10 cellular contexts compared by ENCODE assay signal in genomic region chr15:43794269-43795037, GRCh38. TPM values are rescaled to one million over a fixed set of nuclear protein-coding genes. Genes with fewer than 3 reads are reported as not detected.
DNase-seq lines count a peak whose midpoint lies in the region; FAIRE-seq and TF ChIP-seq lines count a peak whose summit lies in the region.
"Had no signal": no experiment of that assay in that cellular context is flagged by ENCODE, and none has a peak within 500 bp of the region (broad histone marks: within the 10 kb centered on the region; RNA-seq: fewer than 3 reads in every experiment).

No MANE protein-coding gene starts in this region.

- H4K8ac ChIP-seq in neuronal stem cell (ENCODE audit: low read depth, low read length) = no peak overlapping the region

- H3K4ac ChIP-seq in neuronal stem cell (ENCODE audit: low read length) = no peak overlapping the region

- no peak overlapping the region for H3K4me3 ChIP-seq in CD4-positive, alpha-beta memory T cell (ENCODE audit: low read length in 2 of 2)
- H3K4me3 ChIP-seq in OCI-LY1 (ENCODE audit: low read depth, low read length, poor library complexity, severe bottlenecking) (peak overlapping the region; percentile 97), duodenal mucosa (ENCODE audit: low read depth in 1 of 2, low read length in 2 of 2) (peak overlapping the region in 1 of 2 donors; percentile 15), neuronal stem cell (ENCODE audit: low read length in 2 of 2) (peak overlapping the region in 1 of 2 donors; percentile 5)

- no peak overlapping the region for H2BK15ac ChIP-seq in neuronal stem cell (ENCODE audit: low read length)

- H3K9me2 ChIP-seq in OCI-LY1 (ENCODE audit: low read depth, low read length) = no peaks in the 10 kb centered on the region

- H3K4me1 ChIP-seq in CD4-positive, alpha-beta memory T cell (ENCODE audit: insufficient read depth, low read length) = peaks cover 45% of the 10 kb centered on the region
- H3K4me1 ChIP-seq in OCI-LY1 (ENCODE audit: insufficient read depth, low read length, severe bottlenecking) = peaks cover 79% of the 10 kb centered on the region
- H3K4me1 ChIP-seq in duodenal mucosa (ENCODE audit: control insufficient read depth in 1 of 2, insufficient read depth in 2 of 2, low read length in 2 of 2) = peaks cover 39 to 42% of the 10 kb centered on the region in 2 donors
- peaks cover 9 to 10% of the 10 kb centered on the region in 2 donors for H3K4me1 ChIP-seq in neuronal stem cell (ENCODE audit: control insufficient read depth in 2 of 2, insufficient read depth in 1 of 2, low read depth in 1 of 2, low read length in 2 of 2)

- H3K4me1 Mint-ChIP-seq in CD4-positive, alpha-beta memory T cell = peaks cover 26 to 70% (median 48%) of the 10 kb centered on the region in 4 donors
- H3K4me1 Mint-ChIP-seq in nephron progenitor cell = peaks cover 65% of the 10 kb centered on the region

- TF ChIP-seq CTCF in OCI-LY1 (IDR thresholded peaks at IDR 0.05; ENCODE audit: low read length) (no peak), nephron progenitor cell (IDR thresholded peaks at IDR 0.05) (no peak)

- peak overlapping the region; percentile 100 for H3K27ac ChIP-seq in CD4-positive, alpha-beta memory T cell (ENCODE audit: low read depth, low read length)
- H3K27ac ChIP-seq in OCI-LY1 (ENCODE audit: low read depth, low read length, poor library complexity, severe bottlenecking) (peak overlapping the region; percentile 98), duodenal mucosa (ENCODE audit: low read depth, low read length) (peak overlapping the region; percentile 22), neuronal stem cell (replicated peaks; ENCODE audit: low read length) (no peak overlapping the region)

- FAIRE-seq in urothelium cell line (lab: Jason Lieb, UNC) = no peak

- peak overlapping the region; percentile 22 to 98 (median 86) for H3K27ac Mint-ChIP-seq in CD4-positive, alpha-beta memory T cell
- H3K27ac Mint-ChIP-seq in nephron progenitor cell = peak overlapping the region; percentile 86

- peak overlapping the region; percentile 99; the same call in 1 of the 2 replicates for H3K9ac ChIP-seq in OCI-LY1 (ENCODE audit: low read length)
- H3K9ac ChIP-seq in duodenal mucosa (ENCODE audit: low read depth in 1 of 2, low read length in 2 of 2) = peak overlapping the region in 1 of 2 donors; percentile 100
- no peak overlapping the region for H3K9ac ChIP-seq in neuronal stem cell (ENCODE audit: low read depth, low read length, poor library complexity)

- no peak overlapping the region for H3K14ac ChIP-seq in neuronal stem cell (ENCODE audit: low read length)

- no CpG with 5 or more reads among the region's 9 CpGs for WGBS in neuronal stem cell (ENCODE audit: extremely low coverage in 2 of 2, insufficient read length in 2 of 2, insufficient replicate concordance in 1 of 2), 2 donors

- POLR2A ChIA-PET in CD4-positive, alpha-beta memory T cell (lab: Charles Lee; ENCODE audit: partially characterized antibody) = interaction anchor here (1.7 to 5.3 kb wide), 3 partner anchors 17 to 33 kb away, joined by 6 to 54 read pairs (median 28); partner anchors contain the start of genes ELL3 and MFAP1

- H3K4me2 ChIP-seq in OCI-LY1 (ENCODE audit: low read length) (peak overlapping the region; percentile 86), neuronal stem cell (ENCODE audit: insufficient read depth, low read length, poor library complexity, severe bottlenecking) (no peak overlapping the region)

- peaks cover 43% of the 10 kb centered on the region for H3K36me3 ChIP-seq in CD4-positive, alpha-beta memory T cell (ENCODE audit: insufficient read depth, low read length)
- H3K36me3 ChIP-seq in OCI-LY1 (ENCODE audit: insufficient read depth, low read length) (peaks cover 47% of the 10 kb centered on the region), duodenal mucosa (ENCODE audit: control insufficient read depth in 1 of 2, insufficient read depth in 2 of 2, low read length in 2 of 2) (peaks cover 24 to 39% of the 10 kb centered on the region in 2 donors), neuronal stem cell (replicated peaks in 1 of 2; ENCODE audit: control insufficient read depth in 2 of 2, insufficient read depth in 2 of 2, low read length in 2 of 2) (peaks cover 33 to 60% of the 10 kb centered on the region in 2 donors)

- H3K18ac ChIP-seq in neuronal stem cell (ENCODE audit: low read length) = no peak overlapping the region

- no peaks in the 10 kb centered on the region for H3K27me3 Mint-ChIP-seq in CD4-positive, alpha-beta memory T cell
- no peaks in the 10 kb centered on the region for H3K27me3 Mint-ChIP-seq in nephron progenitor cell (ENCODE audit: low read depth, poor library complexity)

- no peak overlapping the region for H3K23ac ChIP-seq in neuronal stem cell (ENCODE audit: low read depth, low read length, poor library complexity)

- peaks cover 44 to 68% of the 10 kb centered on the region in 2 donors for H3K36me3 Mint-ChIP-seq in CD4-positive, alpha-beta memory T cell
- peaks cover 47% of the 10 kb centered on the region for H3K36me3 Mint-ChIP-seq in nephron progenitor cell (ENCODE audit: low read depth)

- peak overlapping the region; percentile 59 to 97 (median 94) for H3K4me3 Mint-ChIP-seq in CD4-positive, alpha-beta memory T cell
- peak overlapping the region; percentile 98 for H3K4me3 Mint-ChIP-seq in nephron progenitor cell

- H2BK120ac ChIP-seq in neuronal stem cell (ENCODE audit: low read depth, low read length) = no peak overlapping the region

- H2AK5ac ChIP-seq in neuronal stem cell (ENCODE audit: low read depth, low read length) = no peak overlapping the region

- H2AFZ ChIP-seq in OCI-LY1 (ENCODE audit: low read length) (no peak overlapping the region), neuronal stem cell (ENCODE audit: low read length) (no peak overlapping the region)

- DNase-seq in CD4-positive, alpha-beta memory T cell = no peak
- DNase-seq in nephron progenitor cell = no peak
- no peak for DNase-seq in neuronal stem cell (ENCODE audit: low spot score)
- no peak for DNase-seq in T1000 (lab: John Stamatoyannopoulos, UW)
- DNase-seq in urothelium cell line (ENCODE audit: low spot score) = no peak
- no peak for DNase-seq in GOT3 (lab: John Stamatoyannopoulos, UW)
- DNase-seq: NCI-H1436, retina had no signal

- no peak overlapping the region for H4K91ac ChIP-seq in neuronal stem cell (ENCODE audit: low read depth, low read length, poor library complexity)

- H3K9me3 Mint-ChIP-seq in CD4-positive, alpha-beta memory T cell = no peaks in the 10 kb centered on the region
- peaks cover 5% of the 10 kb centered on the region for H3K9me3 Mint-ChIP-seq in nephron progenitor cell

- no peaks in the 10 kb centered on the region for H3K27me3 ChIP-seq in CD4-positive, alpha-beta memory T cell (ENCODE audit: insufficient read depth, low read length)
- H3K27me3 ChIP-seq in OCI-LY1 (ENCODE audit: insufficient read depth, low read length) = no peaks in the 10 kb centered on the region
- H3K27me3 ChIP-seq in duodenal mucosa (ENCODE audit: control insufficient read depth in 1 of 2, insufficient read depth in 2 of 2, low read length in 2 of 2) = no peaks in the 10 kb centered on the region
- H3K27me3 ChIP-seq in neuronal stem cell (ENCODE audit: control insufficient read depth in 3 of 3, insufficient read depth in 3 of 3, low read depth in 1 of 3, low read length in 3 of 3) = no peaks in the 10 kb centered on the region

- no peak overlapping the region for H2BK12ac ChIP-seq in neuronal stem cell (ENCODE audit: low read length)

- peaks cover 12% of the 10 kb centered on the region; the same call in 1 of the 2 replicates for H3K79me2 ChIP-seq in OCI-LY1 (ENCODE audit: insufficient read depth, low read length)

- H3F3A ChIP-seq in OCI-LY1 (ENCODE audit: insufficient read depth, low read length) = peaks cover 17% of the 10 kb centered on the region

- H4K20me1 ChIP-seq in OCI-LY1 (ENCODE audit: insufficient read depth, low read length) = no peaks in the 10 kb centered on the region

- H3K79me1 ChIP-seq in neuronal stem cell (ENCODE audit: low read depth, low read length) = peaks cover 3% of the 10 kb centered on the region

- H2BK5ac ChIP-seq in neuronal stem cell (ENCODE audit: low read length) = no peak overlapping the region

- H3K9me3 ChIP-seq in CD4-positive, alpha-beta memory T cell (ENCODE audit: control insufficient read depth in 1 of 2, low read length in 2 of 2) = no peaks in the 10 kb centered on the region
- no peaks in the 10 kb centered on the region for H3K9me3 ChIP-seq in OCI-LY1 (ENCODE audit: low read length)
- H3K9me3 ChIP-seq in duodenal mucosa (ENCODE audit: control insufficient read depth in 1 of 2, low read length in 2 of 2) = no peaks in the 10 kb centered on the region
- no peaks in the 10 kb centered on the region for H3K9me3 ChIP-seq in neuronal stem cell (replicated peaks in 1 of 2; ENCODE audit: control insufficient read depth in 2 of 2, insufficient read depth in 1 of 2, low read depth in 1 of 2, low read length in 2 of 2)

- intact Hi-C loops in CD4-positive, alpha-beta memory T cell (cut with micrococcal nuclease) = no loop called here

- CTCF ChIA-PET in CD4-positive, alpha-beta memory T cell (lab: Charles Lee; ENCODE audit: partially characterized antibody) = interaction anchor here (2.1 to 3.1 kb wide), 2 partner anchors 18 to 24 kb away, joined by 11 read pairs; partner anchors contain the start of gene ELL3

RNA-seq across cellular contexts. Expression of gene SERF2, which starts 2.3 kb away (rescaled TPM):
- 100 to 1,000 TPM; 564 to 596 TPM for total RNA-seq in CD4-positive, alpha-beta memory T cell
- polyA plus RNA-seq in CD4-positive, alpha-beta memory T cell = 1,000 to 10,000 TPM; 1,674 to 1,994 TPM
- 1,153 TPM for polyA plus RNA-seq in neuronal stem cell (2013, experiment 1 of 2)
- polyA plus RNA-seq in neuronal stem cell (2013, experiment 2 of 2) = 1,148 TPM

RNA-seq across cellular contexts. Expression of gene SERINC4, which starts 5.6 kb away (rescaled TPM):
- total RNA-seq in CD4-positive, alpha-beta memory T cell = under 1 TPM in 1 of 2 experiments, not detected in 1; 0.25 TPM
- polyA plus RNA-seq in CD4-positive, alpha-beta memory T cell = 1 to 10 TPM in 1 of 2 donors, under 1 TPM in 1; 0.70 to 3.4 TPM
- polyA plus RNA-seq in neuronal stem cell (2013, experiment 1 of 2) = 0.06 TPM
- 0.06 TPM for polyA plus RNA-seq in neuronal stem cell (2013, experiment 2 of 2)

RNA-seq across cellular contexts. Expression of gene HYPK, which starts 5.9 kb away (rescaled TPM):
- 10 to 100 TPM; 23.6 to 24.6 TPM for total RNA-seq in CD4-positive, alpha-beta memory T cell
- 10 to 100 TPM; 10.2 to 15.2 TPM for polyA plus RNA-seq in CD4-positive, alpha-beta memory T cell
- 90.9 TPM for polyA plus RNA-seq in neuronal stem cell (2013, experiment 1 of 2)
- 95.1 TPM for polyA plus RNA-seq in neuronal stem cell (2013, experiment 2 of 2)

RNA-seq across cellular contexts. Expression of gene ELL3, which starts 17.7 kb away (rescaled TPM):
- total RNA-seq in CD4-positive, alpha-beta memory T cell = 1 to 10 TPM; 1.3 to 1.8 TPM
- 1 to 10 TPM; 1.1 to 2.6 TPM for polyA plus RNA-seq in CD4-positive, alpha-beta memory T cell
- polyA plus RNA-seq in neuronal stem cell (2013, experiment 1 of 2) = 1.1 TPM
- polyA plus RNA-seq in neuronal stem cell (2013, experiment 2 of 2) = 0.82 TPM

RNA-seq across cellular contexts. Expression of gene MFAP1, which starts 30.0 kb away (rescaled TPM):
- total RNA-seq in CD4-positive, alpha-beta memory T cell = 10 to 100 TPM; 24.9 to 25.9 TPM
- polyA plus RNA-seq in CD4-positive, alpha-beta memory T cell = 10 to 100 TPM in 1 of 2 donors, 1 to 10 TPM in 1; 5.4 to 22.5 TPM
- polyA plus RNA-seq in neuronal stem cell (2013, experiment 1 of 2) = 36.3 TPM
- 36.0 TPM for polyA plus RNA-seq in neuronal stem cell (2013, experiment 2 of 2)
